8 cellular contexts compared by ENCODE assay signal in genomic region chr1:8004803-8005573, GRCh38. TPM values are rescaled to one million over a fixed set of nuclear protein-coding genes. Genes with fewer than 3 reads are reported as not detected.
DNase-seq lines count a peak whose midpoint lies in the region; ATAC-seq lines count a peak whose summit lies in the region.

No MANE protein-coding gene starts in this region.

- DNase-seq in H4 (ENCODE audit: low spot score) = peak; percentile 79
- DNase-seq in NCI-H748 treated with DMSO at 0.1 percent for 48 hours (lab: John Stamatoyannopoulos, UW) = peak; percentile 17
- DNase-seq in myocyte (ENCODE audit: low read depth) = peak; percentile 84
- DNase-seq in stimulated activated naive CD4-positive, alpha-beta T cell (lab: John Stamatoyannopoulos, UW) = no peak
- no peak for DNase-seq in NCI-H187 (lab: John Stamatoyannopoulos, UW)
- DNase-seq in HAP-1 (ENCODE audit: low spot score in 2 of 2) = no peak

- H3K4me3 ChIP-seq in duodenal mucosa (ENCODE audit: low read depth in 1 of 2, low read length in 2 of 2) (no peak overlapping the region), HAP-1 (no peak overlapping the region)

- no peak for ATAC-seq in HG02852 (IDR thresholded peaks at IDR 0.05; ENCODE audit: unreplicated experiment)

- no peaks in the 10 kb centered on the region for H3K9me3 ChIP-seq in duodenal mucosa (ENCODE audit: control insufficient read depth in 1 of 2, low read length in 2 of 2)
- H3K9me3 ChIP-seq in HAP-1 = no peaks in the 10 kb centered on the region

- no peak overlapping the region for H3K9ac ChIP-seq in duodenal mucosa (ENCODE audit: low read depth in 1 of 2, low read length in 2 of 2)

- peaks cover 5 to 6% of the 10 kb centered on the region in 2 donors for H3K36me3 ChIP-seq in duodenal mucosa (ENCODE audit: control insufficient read depth in 1 of 2, insufficient read depth in 2 of 2, low read length in 2 of 2)
- H3K36me3 ChIP-seq in HAP-1 (replicated peaks) = no peaks in the 10 kb centered on the region

- H3K27me3 ChIP-seq in duodenal mucosa (ENCODE audit: control insufficient read depth in 1 of 2, insufficient read depth in 2 of 2, low read length in 2 of 2) (no peaks in the 10 kb centered on the region), HAP-1 (ENCODE audit: low read depth) (no peaks in the 10 kb centered on the region)

- in situ Hi-C loops in HAP-1 (cut with MboI; ENCODE audit: low sequenced_read_pairs) = loop anchor here (25.0 kb wide), 1 partner anchor 707 kb away; no protein-coding TSS in a partner anchor

- H3K27ac ChIP-seq in duodenal mucosa (ENCODE audit: low read depth, low read length) = peak overlapping the region; percentile 8

- H3K4me1 ChIP-seq in duodenal mucosa (ENCODE audit: control insufficient read depth in 1 of 2, insufficient read depth in 2 of 2, low read length in 2 of 2) (peaks cover 5 to 13% of the 10 kb centered on the region in 2 donors), HAP-1 (no peaks in the 10 kb centered on the region)

RNA-seq across cellular contexts. Expression of gene ERRFI1, which starts 21.1 kb away (rescaled TPM):
- 70.3 and 78.3 TPM in 2 replicates for total RNA-seq in H4 (2014; rRNA removed; shearing (Covaris generic))
- total RNA-seq in myocyte = 138 and 194 TPM in 2 replicates
- polyA plus RNA-seq in myocyte (2012) = 84.3 TPM

RNA-seq across cellular contexts. Expression of gene PARK7, which starts 43.5 kb away (rescaled TPM):
- 192 and 237 TPM in 2 replicates for total RNA-seq in H4 (2014; rRNA removed; shearing (Covaris generic))
- total RNA-seq in myocyte = 291 and 310 TPM in 2 replicates
- 487 TPM for polyA plus RNA-seq in myocyte (2012)

Comparison
In these comparisons a context has a peak if more than half of its experiments do, and no peak if none do; other contexts are left out.
1. DNase-seq: peak in H4 (single experiment), NCI-H748 treated with DMSO at 0.1 percent for 48 hours (single experiment) and myocyte (single experiment); none in stimulated activated naive CD4-positive, alpha-beta T cell (0 of 6), NCI-H187 (0 of 2) and HAP-1 (0 of 2).